8 cellular contexts compared by ENCODE assay signal in the genomic region with DNA sequence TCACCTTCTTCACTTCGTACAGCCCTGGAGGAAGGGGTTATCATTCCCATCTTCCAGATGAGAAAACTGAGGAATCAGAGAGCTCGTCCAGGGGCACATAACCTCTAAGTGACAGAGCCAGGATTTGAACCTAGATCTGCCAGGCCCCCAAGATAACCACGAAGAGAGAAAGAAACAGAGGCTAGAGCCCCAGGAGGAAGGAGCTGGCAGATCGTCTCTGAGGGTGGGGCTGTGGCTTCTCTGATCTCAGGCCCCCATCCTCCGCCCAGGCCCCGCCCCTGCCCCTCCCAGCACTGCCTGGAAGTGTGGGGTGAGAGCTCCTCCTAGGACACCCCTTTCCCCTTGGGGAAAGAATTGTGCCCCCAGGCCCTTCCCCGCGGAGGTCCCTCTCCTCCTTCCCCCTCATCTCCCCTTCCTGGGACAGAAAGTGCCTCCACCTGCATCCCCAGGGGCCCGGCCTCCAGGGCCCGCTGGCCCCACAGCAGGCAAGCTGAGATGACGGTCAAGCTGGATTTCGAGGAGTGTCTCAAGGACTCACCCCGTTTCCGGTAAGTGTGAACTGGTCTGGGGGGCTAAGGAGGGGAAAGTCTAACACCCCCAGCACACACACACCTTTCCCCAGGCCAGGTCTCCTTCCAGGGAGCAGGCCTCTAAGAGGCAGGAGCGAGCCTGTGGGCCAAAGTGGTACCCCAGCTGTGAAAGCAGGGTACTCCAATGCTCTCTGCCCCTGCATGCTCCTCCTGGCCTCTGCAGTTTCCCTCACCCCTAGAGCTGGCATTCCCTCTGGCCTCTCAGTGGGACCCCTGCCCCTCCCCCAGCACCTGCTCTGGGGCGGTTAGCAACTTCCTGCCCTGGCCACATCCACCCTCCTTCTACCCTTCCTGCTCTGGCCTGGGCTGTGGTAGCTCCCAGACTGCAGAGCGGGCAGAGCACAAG. TPM values are rescaled to one million over a fixed set of nuclear protein-coding genes. Genes with fewer than 3 reads are reported as not detected.
DNase-seq lines count a peak whose midpoint lies in the region; TF ChIP-seq lines count a peak whose summit lies in the region.

A gene with protein sequence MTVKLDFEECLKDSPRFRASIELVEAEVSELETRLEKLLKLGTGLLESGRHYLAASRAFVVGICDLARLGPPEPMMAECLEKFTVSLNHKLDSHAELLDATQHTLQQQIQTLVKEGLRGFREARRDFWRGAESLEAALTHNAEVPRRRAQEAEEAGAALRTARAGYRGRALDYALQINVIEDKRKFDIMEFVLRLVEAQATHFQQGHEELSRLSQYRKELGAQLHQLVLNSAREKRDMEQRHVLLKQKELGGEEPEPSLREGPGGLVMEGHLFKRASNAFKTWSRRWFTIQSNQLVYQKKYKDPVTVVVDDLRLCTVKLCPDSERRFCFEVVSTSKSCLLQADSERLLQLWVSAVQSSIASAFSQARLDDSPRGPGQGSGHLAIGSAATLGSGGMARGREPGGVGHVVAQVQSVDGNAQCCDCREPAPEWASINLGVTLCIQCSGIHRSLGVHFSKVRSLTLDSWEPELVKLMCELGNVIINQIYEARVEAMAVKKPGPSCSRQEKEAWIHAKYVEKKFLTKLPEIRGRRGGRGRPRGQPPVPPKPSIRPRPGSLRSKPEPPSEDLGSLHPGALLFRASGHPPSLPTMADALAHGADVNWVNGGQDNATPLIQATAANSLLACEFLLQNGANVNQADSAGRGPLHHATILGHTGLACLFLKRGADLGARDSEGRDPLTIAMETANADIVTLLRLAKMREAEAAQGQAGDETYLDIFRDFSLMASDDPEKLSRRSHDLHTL (plus strand): TSS at position 290 of the 936 bp plus-strand sequence. CDS start 206 bp downstream, at position 496.

- H3K27me3 ChIP-seq in iPS-15b (ENCODE audit: control insufficient read depth, insufficient read depth, low read length) (no peaks in the 10 kb centered on the region), WERI-Rb-1 (ENCODE audit: insufficient read depth, low read depth, severe bottlenecking) (no peaks in the 10 kb centered on the region), A673 (replicated peaks; ENCODE audit: insufficient read depth, low read depth, low read length, poor library complexity) (no peaks in the 10 kb centered on the region)

- peak; percentile 47 for TF ChIP-seq POLR2A in GM19099 (IDR thresholded peaks at IDR 0.05; ENCODE audit: extremely low read depth, insufficient read length, low read depth)

- no peak for TF ChIP-seq CTCF in WERI-Rb-1 (IDR thresholded peaks at IDR 0.05; ENCODE audit: low read depth, low read length)
- no peak for TF ChIP-seq CTCF in A673 (conservative IDR thresholded peaks at IDR 0.05; ENCODE audit: low read depth, low read length)

- H3K4me1 ChIP-seq in iPS-15b (ENCODE audit: control insufficient read depth, insufficient read depth, low read length) (peaks cover 10% of the 10 kb centered on the region), A673 (ENCODE audit: insufficient read depth, low read length, poor library complexity, severe bottlenecking) (no peaks in the 10 kb centered on the region)

- H3K36me3 ChIP-seq in KOPT-K1 (ENCODE audit: insufficient read depth, low read length) (peaks cover 40% of the 10 kb centered on the region), iPS-15b (ENCODE audit: control insufficient read depth, insufficient read depth, low read length) (no peaks in the 10 kb centered on the region), WERI-Rb-1 (no peaks in the 10 kb centered on the region), A673 (ENCODE audit: insufficient read depth, low read length, poor library complexity, severe bottlenecking) (no peaks in the 10 kb centered on the region)

- intact Hi-C loops in A673 (cut with micrococcal nuclease; ENCODE audit: unreplicated experiment): no loop called here

- H3K9me3 ChIP-seq in KOPT-K1 (ENCODE audit: insufficient read depth, low read length, poor library complexity, severe bottlenecking) (no peaks in the 10 kb centered on the region), iPS-15b (ENCODE audit: control insufficient read depth, insufficient read depth, low read length) (no peaks in the 10 kb centered on the region), WERI-Rb-1 (ENCODE audit: severe bottlenecking) (no peaks in the 10 kb centered on the region), A673 (ENCODE audit: low read depth, low read length, poor library complexity, severe bottlenecking) (no peaks in the 10 kb centered on the region)

- H3K27ac ChIP-seq in KOPT-K1 (ENCODE audit: low read depth, low read length, poor library complexity, severe bottlenecking) (peak within 1 kb of the TSS; percentile 100), caudate nucleus (ENCODE audit: low read depth, low read length) (no peak within 1 kb of the TSS), WERI-Rb-1 (no peak within 1 kb of the TSS), A673 (ENCODE audit: low read depth, low read length, poor library complexity, severe bottlenecking) (no peak within 1 kb of the TSS)

- CTCF ChIA-PET in A673 (lab: Charles Lee): no interaction called here

- H3K9ac ChIP-seq in iPS-15b (ENCODE audit: low read depth, low read length): peak within 1 kb of the TSS; percentile 41

- peak within 1 kb of the TSS; percentile 31 for H3K4me3 ChIP-seq in iPS-15b (ENCODE audit: low read depth, low read length)
- no peak within 1 kb of the TSS for H3K4me3 ChIP-seq in WERI-Rb-1 (ENCODE audit: low read depth, low read length)
- no peak within 1 kb of the TSS for H3K4me3 ChIP-seq in A673 (ENCODE audit: low read depth, low read length, poor library complexity, severe bottlenecking)

- BruUV-seq in A673 (replicated peaks; lab: Mats Ljungman, UMichigan): no TSS peak

- POLR2A ChIA-PET in A673 (lab: Charles Lee; ENCODE audit: low non-redundant PET): no interaction called here

- peak; percentile 62 to 73 (median 64) for DNase-seq in activated CD8-positive, alpha-beta memory T cell treated with anti-CD3 and anti-CD28 coated beads for 48 hours (ENCODE audit: low read depth in 2 of 3, low spot score in 2 of 3)
- peak; percentile 64 for DNase-seq in stimulated activated CD8-positive, alpha-beta memory T cell treated with anti-CD3 and anti-CD28 coated beads, Interleukin-15, amount 100 ng/mL, for 24 hours (ENCODE audit: low read depth)
- no peak for DNase-seq in caudate nucleus (lab: John Stamatoyannopoulos, UW)
- DNase-seq in WERI-Rb-1: no peak
- DNase-seq in A673 (ENCODE audit: low spot score): no peak

RNA-seq across cellular contexts. Expression of the gene that starts here (rescaled TPM):
- 1.1 TPM in 2 replicates for total RNA-seq in A673 (2021)

Comparison
In these comparisons a context has a peak if more than half of its experiments do, and no peak if none do; other contexts are left out.
1. DNase-seq: peak in activated CD8-positive, alpha-beta memory T cell treated with anti-CD3 and anti-CD28 coated beads for 48 hours (3 of 3) and stimulated activated CD8-positive, alpha-beta memory T cell treated with anti-CD3 and anti-CD28 coated beads, Interleukin-15, amount 100 ng/mL, for 24 hours (single experiment); none in caudate nucleus (0 of 61), WERI-Rb-1 (single experiment) and A673 (single experiment).